1 cellular context compared by ENCODE assay signal in genomic region chr17:82837586-82838320, GRCh38.
TF ChIP-seq lines count a peak whose summit lies in the region.

No MANE protein-coding gene starts in this region.

TF ChIP-seq in HepG2, 621 proteins besides CTCF, POLR2A, EP300 and RAD21 (continued from another document and continues in another):
- TF ChIP-seq, protein P1, sequence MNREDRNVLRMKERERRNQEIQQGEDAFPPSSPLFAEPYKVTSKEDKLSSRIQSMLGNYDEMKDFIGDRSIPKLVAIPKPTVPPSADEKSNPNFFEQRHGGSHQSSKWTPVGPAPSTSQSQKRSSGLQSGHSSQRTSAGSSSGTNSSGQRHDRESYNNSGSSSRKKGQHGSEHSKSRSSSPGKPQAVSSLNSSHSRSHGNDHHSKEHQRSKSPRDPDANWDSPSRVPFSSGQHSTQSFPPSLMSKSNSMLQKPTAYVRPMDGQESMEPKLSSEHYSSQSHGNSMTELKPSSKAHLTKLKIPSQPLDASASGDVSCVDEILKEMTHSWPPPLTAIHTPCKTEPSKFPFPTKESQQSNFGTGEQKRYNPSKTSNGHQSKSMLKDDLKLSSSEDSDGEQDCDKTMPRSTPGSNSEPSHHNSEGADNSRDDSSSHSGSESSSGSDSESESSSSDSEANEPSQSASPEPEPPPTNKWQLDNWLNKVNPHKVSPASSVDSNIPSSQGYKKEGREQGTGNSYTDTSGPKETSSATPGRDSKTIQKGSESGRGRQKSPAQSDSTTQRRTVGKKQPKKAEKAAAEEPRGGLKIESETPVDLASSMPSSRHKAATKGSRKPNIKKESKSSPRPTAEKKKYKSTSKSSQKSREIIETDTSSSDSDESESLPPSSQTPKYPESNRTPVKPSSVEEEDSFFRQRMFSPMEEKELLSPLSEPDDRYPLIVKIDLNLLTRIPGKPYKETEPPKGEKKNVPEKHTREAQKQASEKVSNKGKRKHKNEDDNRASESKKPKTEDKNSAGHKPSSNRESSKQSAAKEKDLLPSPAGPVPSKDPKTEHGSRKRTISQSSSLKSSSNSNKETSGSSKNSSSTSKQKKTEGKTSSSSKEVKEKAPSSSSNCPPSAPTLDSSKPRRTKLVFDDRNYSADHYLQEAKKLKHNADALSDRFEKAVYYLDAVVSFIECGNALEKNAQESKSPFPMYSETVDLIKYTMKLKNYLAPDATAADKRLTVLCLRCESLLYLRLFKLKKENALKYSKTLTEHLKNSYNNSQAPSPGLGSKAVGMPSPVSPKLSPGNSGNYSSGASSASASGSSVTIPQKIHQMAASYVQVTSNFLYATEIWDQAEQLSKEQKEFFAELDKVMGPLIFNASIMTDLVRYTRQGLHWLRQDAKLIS (CRISPR knock-in tag; IDR thresholded peaks at IDR 0.05): no peak
- TF ChIP-seq HNF4G (IDR thresholded peaks at IDR 0.05; ENCODE audit: borderline replicate concordance, low read depth, low read length) (no peak), HNF4G (CRISPR knock-in tag; IDR thresholded peaks at IDR 0.05; ENCODE audit: borderline replicate concordance, low read depth) (no peak), ZBED4 (CRISPR knock-in tag; IDR thresholded peaks at IDR 0.05; ENCODE audit: borderline replicate concordance) (no peak), ZEB1 (IDR thresholded peaks at IDR 0.05; ENCODE audit: insufficient replicate concordance, low read depth) (no peak), THAP7 (CRISPR knock-in tag; IDR thresholded peaks at IDR 0.05) (no peak), ZNF33A (CRISPR knock-in tag; IDR thresholded peaks at IDR 0.05; ENCODE audit: borderline replicate concordance) (no peak), FOXO1 (CRISPR knock-in tag; IDR thresholded peaks at IDR 0.05) (no peak), NCOA2 (CRISPR knock-in tag; IDR thresholded peaks at IDR 0.05) (no peak), NKX3-1 (CRISPR knock-in tag; IDR thresholded peaks at IDR 0.05) (no peak), RARG (CRISPR knock-in tag; IDR thresholded peaks at IDR 0.05; ENCODE audit: low read depth) (0 out of 2 replicates have a peak, but pooled peaks have one; percentile 7), NFE2L1 (CRISPR knock-in tag; IDR thresholded peaks at IDR 0.05; ENCODE audit: borderline replicate concordance) (no peak), NR2C2 (CRISPR knock-in tag; IDR thresholded peaks at IDR 0.05; ENCODE audit: borderline replicate concordance) (0 out of 2 replicates have a peak, but pooled peaks have one; percentile 26), ZFP36 (IDR thresholded peaks at IDR 0.05; ENCODE audit: borderline replicate concordance, low read depth, low read length, partially characterized antibody) (no peak), SMAD1 (CRISPR knock-in tag; IDR thresholded peaks at IDR 0.05; ENCODE audit: borderline replicate concordance, low read depth) (no peak), ZBTB42 (CRISPR knock-in tag; IDR thresholded peaks at IDR 0.05) (no peak), ZZZ3 (CRISPR knock-in tag; IDR thresholded peaks at IDR 0.05; ENCODE audit: borderline replicate concordance) (no peak), ZBTB37 (CRISPR knock-in tag; IDR thresholded peaks at IDR 0.05) (no peak), NFE2L2 (IDR thresholded peaks at IDR 0.05; ENCODE audit: low read length) (no peak), FOSL1 (CRISPR knock-in tag; IDR thresholded peaks at IDR 0.05; ENCODE audit: borderline replicate concordance) (no peak), ZSCAN25 (CRISPR knock-in tag; IDR thresholded peaks at IDR 0.05) (no peak), ZNF225 (CRISPR knock-in tag; IDR thresholded peaks at IDR 0.05) (no peak), ZNF564 (CRISPR knock-in tag; IDR thresholded peaks at IDR 0.05) (no peak), ZNF792 (CRISPR knock-in tag; IDR thresholded peaks at IDR 0.05) (no peak), ZNF441 (CRISPR knock-in tag; IDR thresholded peaks at IDR 0.05; ENCODE audit: borderline replicate concordance) (no peak), ZNF552 (CRISPR knock-in tag; IDR thresholded peaks at IDR 0.05; ENCODE audit: borderline replicate concordance) (no peak)
- TF ChIP-seq, protein P2, sequence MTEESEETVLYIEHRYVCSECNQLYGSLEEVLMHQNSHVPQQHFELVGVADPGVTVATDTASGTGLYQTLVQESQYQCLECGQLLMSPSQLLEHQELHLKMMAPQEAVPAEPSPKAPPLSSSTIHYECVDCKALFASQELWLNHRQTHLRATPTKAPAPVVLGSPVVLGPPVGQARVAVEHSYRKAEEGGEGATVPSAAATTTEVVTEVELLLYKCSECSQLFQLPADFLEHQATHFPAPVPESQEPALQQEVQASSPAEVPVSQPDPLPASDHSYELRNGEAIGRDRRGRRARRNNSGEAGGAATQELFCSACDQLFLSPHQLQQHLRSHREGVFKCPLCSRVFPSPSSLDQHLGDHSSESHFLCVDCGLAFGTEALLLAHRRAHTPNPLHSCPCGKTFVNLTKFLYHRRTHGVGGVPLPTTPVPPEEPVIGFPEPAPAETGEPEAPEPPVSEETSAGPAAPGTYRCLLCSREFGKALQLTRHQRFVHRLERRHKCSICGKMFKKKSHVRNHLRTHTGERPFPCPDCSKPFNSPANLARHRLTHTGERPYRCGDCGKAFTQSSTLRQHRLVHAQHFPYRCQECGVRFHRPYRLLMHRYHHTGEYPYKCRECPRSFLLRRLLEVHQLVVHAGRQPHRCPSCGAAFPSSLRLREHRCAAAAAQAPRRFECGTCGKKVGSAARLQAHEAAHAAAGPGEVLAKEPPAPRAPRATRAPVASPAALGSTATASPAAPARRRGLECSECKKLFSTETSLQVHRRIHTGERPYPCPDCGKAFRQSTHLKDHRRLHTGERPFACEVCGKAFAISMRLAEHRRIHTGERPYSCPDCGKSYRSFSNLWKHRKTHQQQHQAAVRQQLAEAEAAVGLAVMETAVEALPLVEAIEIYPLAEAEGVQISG (CRISPR knock-in tag; IDR thresholded peaks at IDR 0.05): no peak
- TF ChIP-seq, protein P3, sequence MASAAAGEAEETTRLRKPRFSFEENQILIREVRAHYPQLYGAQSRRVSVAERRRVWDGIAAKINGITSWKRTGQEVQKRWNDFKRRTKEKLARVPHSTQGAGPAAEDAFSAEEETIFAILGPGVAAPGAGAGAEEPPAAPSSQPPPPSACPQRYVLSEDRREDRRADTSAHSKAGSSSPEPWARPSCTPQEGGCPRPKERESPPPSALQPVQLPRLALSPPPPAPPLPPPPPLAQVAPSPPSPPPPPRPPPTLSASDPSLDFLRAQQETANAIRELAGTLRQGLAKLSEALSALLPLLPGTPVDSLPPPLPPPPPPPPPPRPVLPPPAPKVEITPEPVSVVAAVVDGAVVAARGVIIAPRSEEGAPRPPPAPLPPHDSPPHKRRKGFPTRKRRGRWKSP (CRISPR knock-in tag; IDR thresholded peaks at IDR 0.05): no peak
- TF ChIP-seq, protein P4, sequence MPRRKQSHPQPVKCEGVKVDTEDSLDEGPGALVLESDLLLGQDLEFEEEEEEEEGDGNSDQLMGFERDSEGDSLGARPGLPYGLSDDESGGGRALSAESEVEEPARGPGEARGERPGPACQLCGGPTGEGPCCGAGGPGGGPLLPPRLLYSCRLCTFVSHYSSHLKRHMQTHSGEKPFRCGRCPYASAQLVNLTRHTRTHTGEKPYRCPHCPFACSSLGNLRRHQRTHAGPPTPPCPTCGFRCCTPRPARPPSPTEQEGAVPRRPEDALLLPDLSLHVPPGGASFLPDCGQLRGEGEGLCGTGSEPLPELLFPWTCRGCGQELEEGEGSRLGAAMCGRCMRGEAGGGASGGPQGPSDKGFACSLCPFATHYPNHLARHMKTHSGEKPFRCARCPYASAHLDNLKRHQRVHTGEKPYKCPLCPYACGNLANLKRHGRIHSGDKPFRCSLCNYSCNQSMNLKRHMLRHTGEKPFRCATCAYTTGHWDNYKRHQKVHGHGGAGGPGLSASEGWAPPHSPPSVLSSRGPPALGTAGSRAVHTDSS (CRISPR knock-in tag; conservative IDR thresholded peaks at IDR 0.05): no peak
- TF ChIP-seq, protein P5, sequence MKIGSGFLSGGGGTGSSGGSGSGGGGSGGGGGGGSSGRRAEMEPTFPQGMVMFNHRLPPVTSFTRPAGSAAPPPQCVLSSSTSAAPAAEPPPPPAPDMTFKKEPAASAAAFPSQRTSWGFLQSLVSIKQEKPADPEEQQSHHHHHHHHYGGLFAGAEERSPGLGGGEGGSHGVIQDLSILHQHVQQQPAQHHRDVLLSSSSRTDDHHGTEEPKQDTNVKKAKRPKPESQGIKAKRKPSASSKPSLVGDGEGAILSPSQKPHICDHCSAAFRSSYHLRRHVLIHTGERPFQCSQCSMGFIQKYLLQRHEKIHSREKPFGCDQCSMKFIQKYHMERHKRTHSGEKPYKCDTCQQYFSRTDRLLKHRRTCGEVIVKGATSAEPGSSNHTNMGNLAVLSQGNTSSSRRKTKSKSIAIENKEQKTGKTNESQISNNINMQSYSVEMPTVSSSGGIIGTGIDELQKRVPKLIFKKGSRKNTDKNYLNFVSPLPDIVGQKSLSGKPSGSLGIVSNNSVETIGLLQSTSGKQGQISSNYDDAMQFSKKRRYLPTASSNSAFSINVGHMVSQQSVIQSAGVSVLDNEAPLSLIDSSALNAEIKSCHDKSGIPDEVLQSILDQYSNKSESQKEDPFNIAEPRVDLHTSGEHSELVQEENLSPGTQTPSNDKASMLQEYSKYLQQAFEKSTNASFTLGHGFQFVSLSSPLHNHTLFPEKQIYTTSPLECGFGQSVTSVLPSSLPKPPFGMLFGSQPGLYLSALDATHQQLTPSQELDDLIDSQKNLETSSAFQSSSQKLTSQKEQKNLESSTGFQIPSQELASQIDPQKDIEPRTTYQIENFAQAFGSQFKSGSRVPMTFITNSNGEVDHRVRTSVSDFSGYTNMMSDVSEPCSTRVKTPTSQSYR (CRISPR knock-in tag; IDR thresholded peaks at IDR 0.05; ENCODE audit: borderline replicate concordance): no peak
- TF ChIP-seq, protein P6, sequence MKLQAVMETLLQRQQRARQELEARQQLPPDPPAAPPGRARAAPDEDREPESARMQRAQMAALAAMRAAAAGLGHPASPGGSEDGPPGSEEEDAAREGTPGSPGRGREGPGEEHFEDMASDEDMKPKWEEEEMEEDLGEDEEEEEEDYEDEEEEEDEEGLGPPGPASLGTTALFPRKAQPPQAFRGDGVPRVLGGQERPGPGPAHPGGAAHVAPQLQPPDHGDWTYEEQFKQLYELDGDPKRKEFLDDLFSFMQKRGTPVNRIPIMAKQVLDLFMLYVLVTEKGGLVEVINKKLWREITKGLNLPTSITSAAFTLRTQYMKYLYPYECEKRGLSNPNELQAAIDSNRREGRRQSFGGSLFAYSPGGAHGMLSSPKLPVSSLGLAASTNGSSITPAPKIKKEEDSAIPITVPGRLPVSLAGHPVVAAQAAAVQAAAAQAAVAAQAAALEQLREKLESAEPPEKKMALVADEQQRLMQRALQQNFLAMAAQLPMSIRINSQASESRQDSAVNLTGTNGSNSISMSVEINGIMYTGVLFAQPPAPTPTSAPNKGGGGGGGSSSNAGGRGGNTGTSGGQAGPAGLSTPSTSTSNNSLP (IDR thresholded peaks at IDR 0.05; ENCODE audit: low read depth, low read length): no peak
